In the genomic region with DNA sequence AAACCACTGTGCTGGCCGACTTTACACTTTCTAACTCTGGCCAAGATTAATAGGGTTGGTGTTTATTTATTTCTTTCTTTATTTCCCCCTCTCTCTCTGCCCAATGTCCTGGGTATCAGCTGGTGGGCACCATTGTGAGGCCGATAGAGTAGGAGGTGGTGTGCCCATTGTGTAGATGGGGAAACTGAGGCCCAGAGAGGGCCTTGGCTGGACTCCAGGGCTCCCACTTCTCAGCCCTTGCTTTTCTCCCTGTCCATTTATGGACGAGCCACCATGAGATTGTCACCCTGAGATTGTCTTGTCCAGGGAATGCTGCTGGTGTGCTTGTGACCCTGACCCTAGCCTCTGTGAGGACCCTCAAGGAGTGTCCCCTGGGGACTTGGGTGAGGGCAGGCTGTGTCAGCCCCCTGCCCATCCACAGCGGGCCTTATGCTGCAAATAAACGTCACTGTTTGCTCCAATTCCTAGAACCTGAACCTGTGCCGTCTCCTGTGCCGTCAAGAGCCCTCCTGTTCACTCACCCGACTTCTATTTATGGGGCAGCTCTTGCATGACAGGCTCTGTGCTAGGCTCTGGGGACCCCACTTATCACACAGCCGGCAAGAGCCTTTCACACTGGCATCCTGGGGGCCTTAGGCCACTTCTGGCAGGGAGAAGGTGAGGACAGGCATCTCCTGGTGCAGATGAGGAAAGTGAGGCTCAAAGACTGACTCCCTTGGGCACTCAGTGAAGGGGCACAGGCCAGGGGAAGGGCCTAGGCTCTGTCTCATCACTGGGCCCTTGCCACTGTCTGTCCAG, we compare ENCODE assay signal across 27 cellular contexts. TPM values are rescaled to one million over a fixed set of nuclear protein-coding genes. Genes with fewer than 3 reads are reported as not detected.
DNase-seq lines count a peak whose midpoint lies in the region; ATAC-seq and TF ChIP-seq lines count a peak whose summit lies in the region.
"Had no signal": no experiment of that assay in that cellular context is flagged by ENCODE, and none has a peak within 500 bp of the region (broad histone marks: within the 10 kb centered on the region; RNA-seq: fewer than 3 reads in every experiment).

No MANE protein-coding gene starts in this region.

- no peak for DNase-seq in activated naive CD4-positive, alpha-beta T cell treated with anti-CD3 and anti-CD28 coated beads, Interleukin-2, amount 50 U/mL, for 16 hours
- peak; percentile 69 for DNase-seq in RWPE2 (ENCODE audit: low spot score)
- peak in 8 of 49 donors; percentile 13 to 53 (median 28) for DNase-seq in substantia nigra (lab: John Stamatoyannopoulos, UW)
- no peak for DNase-seq in dermis blood vessel endothelial cell
- DNase-seq in esophagus squamous epithelium (lab: John Stamatoyannopoulos, UW), result no peak
- no peak for DNase-seq in gastrocnemius medialis
- DNase-seq: ACHN; activated CD4-positive, alpha-beta T cell treated with anti-CD3 and anti-CD28 coated beads, Interleukin-2, amount 10 ng/mL, durations not matched to agents 24 days and 14 days; EL; NCI-H1105 treated with DMSO at 0.1 percent for 48 hours; NCI-H2081; NCI-H226; NCI-H774; psoas muscle; testis had no signal

- ATAC-seq in RWPE2 (ENCODE audit: low read depth), result no peak
- ATAC-seq in gastrocnemius medialis, result no peak
- ATAC-seq: psoas muscle; stimulated activated effector memory CD8-positive, alpha-beta T cell treated with anti-CD3 and anti-CD28 coated beads, Interleukin-12 subunit alpha, Interleukin-12 subunit beta, amount 100 ng/mL, for 72 hours had no signal

- H3K4me3 Mint-ChIP-seq in activated naive CD4-positive, alpha-beta T cell treated with anti-CD3 and anti-CD28 coated beads, Interleukin-2, amount 50 U/mL, for 24 hours, result no peak overlapping the region
- H3K4me3 Mint-ChIP-seq: activated CD4-positive, alpha-beta T cell treated with anti-CD3 and anti-CD28 coated beads, Interleukin-2, amount 10 ng/mL, durations not matched to agents 24 days and 14 days; IgD-negative memory B cell; stimulated activated effector memory CD8-positive, alpha-beta T cell treated with anti-CD3 and anti-CD28 coated beads, Interleukin-12 subunit alpha, Interleukin-12 subunit beta, amount 100 ng/mL, for 72 hours had no signal

- in situ Hi-C loops in gastrocnemius medialis (cut with MboI; ENCODE audit: low sequenced_read_pairs in 4 of 4), result no loop called here

- TF ChIP-seq POLR2A in esophagus squamous epithelium (IDR thresholded peaks at IDR 0.05) (no peak), gastrocnemius medialis (IDR thresholded peaks at IDR 0.05) (no peak)

- H3K36me3 ChIP-seq in RWPE2 (ENCODE audit: low read depth), result no peaks in the 10 kb centered on the region
- H3K36me3 ChIP-seq in esophagus squamous epithelium, result no peaks in the 10 kb centered on the region
- H3K36me3 ChIP-seq in gastrocnemius medialis, result no peaks in the 10 kb centered on the region
- H3K36me3 ChIP-seq: breast epithelium, neutrophil had no signal

- H3K27me3 ChIP-seq in RWPE2 (ENCODE audit: insufficient read depth, poor library complexity, severe bottlenecking) (no peaks in the 10 kb centered on the region), layer of hippocampus (ENCODE audit: control insufficient read depth, insufficient read depth, low read length) (no peaks in the 10 kb centered on the region), esophagus squamous epithelium (peaks cover 0 to 16% (median 0%) of the 10 kb centered on the region in 4 donors), gastrocnemius medialis (no peaks in the 10 kb centered on the region)
- H3K27me3 ChIP-seq: breast epithelium, neutrophil, testis had no signal

- no peaks in the 10 kb centered on the region for H3K27me3 Mint-ChIP-seq in activated naive CD4-positive, alpha-beta T cell treated with anti-CD3 and anti-CD28 coated beads, Interleukin-2, amount 50 U/mL, for 24 hours
- H3K27me3 Mint-ChIP-seq: activated CD4-positive, alpha-beta T cell treated with anti-CD3 and anti-CD28 coated beads, Interleukin-2, amount 10 ng/mL, durations not matched to agents 24 days and 14 days; IgD-negative memory B cell had no signal

- H3K4me1 Mint-ChIP-seq in activated naive CD4-positive, alpha-beta T cell treated with anti-CD3 and anti-CD28 coated beads, Interleukin-2, amount 50 U/mL, for 24 hours, result peaks cover 47% of the 10 kb centered on the region

- intact Hi-C loops in esophagus squamous epithelium (cut with DNase I) (no loop called here), gastrocnemius medialis (cut with DNase I; ENCODE audit: low total_unique reads) (no loop called here)

- TF ChIP-seq CTCF in RWPE2 (IDR thresholded peaks at IDR 0.05; ENCODE audit: poor library complexity, severe bottlenecking) (no peak), esophagus squamous epithelium (IDR thresholded peaks at IDR 0.05) (no peak), gastrocnemius medialis (IDR thresholded peaks at IDR 0.05 in 4 of 5, conservative IDR thresholded peaks at IDR 0.05 in 1 of 5) (no peak)

- no peaks in the 10 kb centered on the region for H3K9me3 Mint-ChIP-seq in activated naive CD4-positive, alpha-beta T cell treated with anti-CD3 and anti-CD28 coated beads, Interleukin-2, amount 50 U/mL, for 24 hours

- H3K4me3 ChIP-seq in RWPE2 (ENCODE audit: severe bottlenecking) (no peak overlapping the region), esophagus squamous epithelium (no peak overlapping the region), gastrocnemius medialis (no peak overlapping the region)
- H3K4me3 ChIP-seq: breast epithelium, psoas muscle, skin epidermis, testis had no signal

- no peak overlapping the region for H3K27ac ChIP-seq in RWPE2 (ENCODE audit: poor library complexity, severe bottlenecking)
- H3K27ac ChIP-seq in layer of hippocampus (ENCODE audit: low read depth, low read length), result peak overlapping the region; percentile 87
- peak overlapping the region; percentile 92 for H3K27ac ChIP-seq in substantia nigra (ENCODE audit: low read depth, low read length, poor library complexity, severe bottlenecking)
- no peak overlapping the region for H3K27ac ChIP-seq in esophagus squamous epithelium
- no peak overlapping the region for H3K27ac ChIP-seq in gastrocnemius medialis
- H3K27ac ChIP-seq: breast epithelium, neutrophil, psoas muscle, RWPE1, skin epidermis, testis, VCaP had no signal

- no peaks in the 10 kb centered on the region for H3K9me3 ChIP-seq in RWPE2 (ENCODE audit: severe bottlenecking)
- H3K9me3 ChIP-seq in esophagus squamous epithelium, result no peaks in the 10 kb centered on the region
- H3K9me3 ChIP-seq in gastrocnemius medialis, result no peaks in the 10 kb centered on the region
- H3K9me3 ChIP-seq: neutrophil, psoas muscle, testis had no signal

- H3K36me3 Mint-ChIP-seq in activated naive CD4-positive, alpha-beta T cell treated with anti-CD3 and anti-CD28 coated beads, Interleukin-2, amount 50 U/mL, for 24 hours, result peaks cover 2% of the 10 kb centered on the region
- H3K36me3 Mint-ChIP-seq: IgD-negative memory B cell; stimulated activated effector memory CD8-positive, alpha-beta T cell treated with anti-CD3 and anti-CD28 coated beads, Interleukin-12 subunit alpha, Interleukin-12 subunit beta, amount 100 ng/mL, for 72 hours had no signal

- 72 to 77% methylated on average over 6 to 8 of the region's 9 CpGs for WGBS in esophagus squamous epithelium, 2 donors

- peak overlapping the region; percentile 46 for H3K27ac Mint-ChIP-seq in activated naive CD4-positive, alpha-beta T cell treated with anti-CD3 and anti-CD28 coated beads, Interleukin-2, amount 50 U/mL, for 24 hours
- H3K27ac Mint-ChIP-seq: activated CD4-positive, alpha-beta T cell treated with anti-CD3 and anti-CD28 coated beads, Interleukin-2, amount 10 ng/mL, durations not matched to agents 24 days and 14 days; stimulated activated effector memory CD8-positive, alpha-beta T cell treated with anti-CD3 and anti-CD28 coated beads, Interleukin-12 subunit alpha, Interleukin-12 subunit beta, amount 100 ng/mL, for 72 hours had no signal

- no peaks in the 10 kb centered on the region for H3K4me1 ChIP-seq in RWPE2 (ENCODE audit: insufficient read depth, poor library complexity, severe bottlenecking)
- no peaks in the 10 kb centered on the region for H3K4me1 ChIP-seq in esophagus squamous epithelium
- no peaks in the 10 kb centered on the region for H3K4me1 ChIP-seq in gastrocnemius medialis
- H3K4me1 ChIP-seq: breast epithelium, psoas muscle had no signal

RNA-seq across cellular contexts. Expression of gene SUN5, which starts 24.8 kb away (rescaled TPM):
- total RNA-seq in dermis blood vessel endothelial cell (not detected in 2 replicates), esophagus squamous epithelium (not detected), gastrocnemius medialis (not detected)
- total RNA-seq: activated CD4-positive, alpha-beta T cell treated with anti-CD3 and anti-CD28 coated beads, Interleukin-2, amount 10 ng/mL, durations not matched to agents 24 days and 14 days; breast epithelium; fibroblast of lung; liver; mononuclear cell; psoas muscle had no signal

RNA-seq across cellular contexts. Expression of gene BPIFB2, which starts 28.1 kb away (rescaled TPM):
- total RNA-seq in dermis blood vessel endothelial cell (not detected in 2 replicates), esophagus squamous epithelium (10 to 100 TPM in 1 of 4 donors, 1 to 10 TPM in 1, under 1 TPM in 1, not detected in 1; 0.19 to 93.5 (median 1.6) TPM), gastrocnemius medialis (not detected)
- total RNA-seq: activated CD4-positive, alpha-beta T cell treated with anti-CD3 and anti-CD28 coated beads, Interleukin-2, amount 10 ng/mL, durations not matched to agents 24 days and 14 days; fibroblast of lung; mononuclear cell; psoas muscle had no signal

RNA-seq across cellular contexts. Expression of gene BPIFB6, which starts 52.0 kb away (rescaled TPM):
- total RNA-seq in dermis blood vessel endothelial cell (not detected in 2 replicates), esophagus squamous epithelium (not detected), gastrocnemius medialis (not detected)
- total RNA-seq: activated CD4-positive, alpha-beta T cell treated with anti-CD3 and anti-CD28 coated beads, Interleukin-2, amount 10 ng/mL, durations not matched to agents 24 days and 14 days; breast epithelium; fibroblast of lung; liver; mononuclear cell; psoas muscle had no signal

Comparison
In these comparisons a context has a peak if more than half of its experiments do, and no peak if none do; other contexts are left out.
1. H3K27ac ChIP-seq: peak in layer of hippocampus (single experiment) and substantia nigra (single experiment); none in RWPE2 (single experiment), esophagus squamous epithelium (0 of 4) and gastrocnemius medialis (0 of 4).